In genomic region chr12:91361864-91362263, GRCh38 we compare ENCODE assay signal across 9 cellular contexts.
A peak's percentile ranks its signal among the peaks of the same experiment; 100 is the strongest.
DNase-seq lines count a peak whose midpoint lies in the region; ATAC-seq and TF ChIP-seq lines count a peak whose summit lies in the region.
"Had no signal": no experiment of that assay in that cellular context is flagged by ENCODE, and none has a peak within 500 bp of the region (broad histone marks: within the 10 kb centered on the region; RNA-seq: fewer than 3 reads in every experiment).

No MANE protein-coding gene starts in this region.

- peak; percentile 74 for TF ChIP-seq CTCF in nephron progenitor cell (IDR thresholded peaks at IDR 0.05)

- POLR2A ChIA-PET in activated CD4-positive, alpha-beta T cell treated with anti-CD3 and anti-CD28 coated beads for 36 hours (lab: Charles Lee) = no interaction called here

- H3K4me1 ChIP-seq in NT2/D1 (ENCODE audit: insufficient read depth, insufficient read length) = no peaks in the 10 kb centered on the region
- peaks cover 5 to 9% of the 10 kb centered on the region in 2 donors for H3K4me1 ChIP-seq in duodenal mucosa (ENCODE audit: control insufficient read depth in 1 of 2, insufficient read depth in 2 of 2, low read length in 2 of 2)

- no peak overlapping the region for H3K4me3 Mint-ChIP-seq in nephron progenitor cell
- H3K4me3 Mint-ChIP-seq in activated CD4-positive, alpha-beta T cell treated with anti-CD3 and anti-CD28 coated beads for 36 hours = no peak overlapping the region

- H3K27me3 Mint-ChIP-seq in nephron progenitor cell (ENCODE audit: low read depth, poor library complexity) = peaks cover 2% of the 10 kb centered on the region
- no peaks in the 10 kb centered on the region for H3K27me3 Mint-ChIP-seq in activated CD4-positive, alpha-beta T cell treated with anti-CD3 and anti-CD28 coated beads for 36 hours

- no peaks in the 10 kb centered on the region for H3K9me3 Mint-ChIP-seq in nephron progenitor cell
- no peaks in the 10 kb centered on the region for H3K9me3 Mint-ChIP-seq in activated CD4-positive, alpha-beta T cell treated with anti-CD3 and anti-CD28 coated beads for 36 hours (ENCODE audit: low read depth)

- H3K27ac ChIP-seq in duodenal mucosa (ENCODE audit: low read depth, low read length) = no peak overlapping the region

- H3K27me3 ChIP-seq in NT2/D1 (ENCODE audit: insufficient read depth, insufficient read length) = no peaks in the 10 kb centered on the region
- H3K27me3 ChIP-seq in duodenal mucosa (ENCODE audit: control insufficient read depth in 1 of 2, insufficient read depth in 2 of 2, low read length in 2 of 2) = no peaks in the 10 kb centered on the region

- no peaks in the 10 kb centered on the region for H3K9me3 ChIP-seq in NT2/D1 (ENCODE audit: insufficient read depth, low read length)
- no peaks in the 10 kb centered on the region for H3K9me3 ChIP-seq in duodenal mucosa (ENCODE audit: control insufficient read depth in 1 of 2, low read length in 2 of 2)

- no peak overlapping the region for H3K4me3 ChIP-seq in NT2/D1 (ENCODE audit: insufficient read length, low read depth)
- peak overlapping the region; percentile 6 to 40 for H3K4me3 ChIP-seq in duodenal mucosa (ENCODE audit: low read depth in 1 of 2, low read length in 2 of 2)

- CTCF ChIA-PET in activated CD4-positive, alpha-beta T cell treated with anti-CD3 and anti-CD28 coated beads for 36 hours (lab: Charles Lee) = interaction anchor here (0.7 to 1.1 kb wide), 6 partner anchors 12 to 1344 kb away, joined by 3 to 9 read pairs (median 3); no protein-coding TSS in a partner anchor

- peak; percentile 48 for ATAC-seq in HG02571 (IDR thresholded peaks at IDR 0.05; ENCODE audit: unreplicated experiment)
- no peak for ATAC-seq in HG03432 (IDR thresholded peaks at IDR 0.05; ENCODE audit: unreplicated experiment)
- ATAC-seq in activated CD4-positive, alpha-beta T cell treated with anti-CD3 and anti-CD28 coated beads for 36 hours = no peak
- no peak for ATAC-seq in HG03457 (IDR thresholded peaks at IDR 0.05; ENCODE audit: unreplicated experiment)

- intact Hi-C loops in activated CD4-positive, alpha-beta T cell treated with anti-CD3 and anti-CD28 coated beads for 36 hours (cut with DNase I, micrococcal nuclease) = loop anchor here (1.0 to 5.0 kb wide), 3 partner anchors 1210 to 1289 kb away; no protein-coding TSS in a partner anchor

- DNase-seq in Caki2 (ENCODE audit: low read depth) (peak; percentile 6), NT2/D1 (ENCODE audit: low read depth, low spot score) (peak; percentile 22), nephron progenitor cell (no peak)
- no peak for DNase-seq in activated CD4-positive, alpha-beta T cell treated with anti-CD3 and anti-CD28 coated beads for 36 hours
- DNase-seq: left cardiac atrium had no signal

- in situ Hi-C loops in Caki2 (cut with HindIII; ENCODE audit: low pct_unique_long_range_greater_than_20kb, low sequenced_read_pairs) = no loop called here

- H3K9ac ChIP-seq in NT2/D1 (ENCODE audit: insufficient read length, low read depth) = no peak overlapping the region
- no peak overlapping the region for H3K9ac ChIP-seq in duodenal mucosa (ENCODE audit: low read depth in 1 of 2, low read length in 2 of 2)

- peaks cover 8% of the 10 kb centered on the region for H3K4me1 Mint-ChIP-seq in nephron progenitor cell
- no peaks in the 10 kb centered on the region for H3K4me1 Mint-ChIP-seq in activated CD4-positive, alpha-beta T cell treated with anti-CD3 and anti-CD28 coated beads for 36 hours

- H3K27ac Mint-ChIP-seq in nephron progenitor cell = no peak overlapping the region
- H3K27ac Mint-ChIP-seq in activated CD4-positive, alpha-beta T cell treated with anti-CD3 and anti-CD28 coated beads for 36 hours = no peak overlapping the region

- H3K36me3 Mint-ChIP-seq in nephron progenitor cell (ENCODE audit: low read depth) = no peaks in the 10 kb centered on the region
- H3K36me3 Mint-ChIP-seq in activated CD4-positive, alpha-beta T cell treated with anti-CD3 and anti-CD28 coated beads for 36 hours (ENCODE audit: low read depth) = no peaks in the 10 kb centered on the region

- no peaks in the 10 kb centered on the region for H3K36me3 ChIP-seq in NT2/D1 (ENCODE audit: insufficient read depth, insufficient read length, low read length)
- no peaks in the 10 kb centered on the region for H3K36me3 ChIP-seq in duodenal mucosa (ENCODE audit: control insufficient read depth in 1 of 2, insufficient read depth in 2 of 2, low read length in 2 of 2)

Comparison
In these comparisons a context has a peak if more than half of its experiments do, and no peak if none do; other contexts are left out.
1. DNase-seq: peak in Caki2 (single experiment) and NT2/D1 (single experiment); none in nephron progenitor cell (single experiment) and activated CD4-positive, alpha-beta T cell treated with anti-CD3 and anti-CD28 coated beads for 36 hours (single experiment).